In the genomic region with DNA sequence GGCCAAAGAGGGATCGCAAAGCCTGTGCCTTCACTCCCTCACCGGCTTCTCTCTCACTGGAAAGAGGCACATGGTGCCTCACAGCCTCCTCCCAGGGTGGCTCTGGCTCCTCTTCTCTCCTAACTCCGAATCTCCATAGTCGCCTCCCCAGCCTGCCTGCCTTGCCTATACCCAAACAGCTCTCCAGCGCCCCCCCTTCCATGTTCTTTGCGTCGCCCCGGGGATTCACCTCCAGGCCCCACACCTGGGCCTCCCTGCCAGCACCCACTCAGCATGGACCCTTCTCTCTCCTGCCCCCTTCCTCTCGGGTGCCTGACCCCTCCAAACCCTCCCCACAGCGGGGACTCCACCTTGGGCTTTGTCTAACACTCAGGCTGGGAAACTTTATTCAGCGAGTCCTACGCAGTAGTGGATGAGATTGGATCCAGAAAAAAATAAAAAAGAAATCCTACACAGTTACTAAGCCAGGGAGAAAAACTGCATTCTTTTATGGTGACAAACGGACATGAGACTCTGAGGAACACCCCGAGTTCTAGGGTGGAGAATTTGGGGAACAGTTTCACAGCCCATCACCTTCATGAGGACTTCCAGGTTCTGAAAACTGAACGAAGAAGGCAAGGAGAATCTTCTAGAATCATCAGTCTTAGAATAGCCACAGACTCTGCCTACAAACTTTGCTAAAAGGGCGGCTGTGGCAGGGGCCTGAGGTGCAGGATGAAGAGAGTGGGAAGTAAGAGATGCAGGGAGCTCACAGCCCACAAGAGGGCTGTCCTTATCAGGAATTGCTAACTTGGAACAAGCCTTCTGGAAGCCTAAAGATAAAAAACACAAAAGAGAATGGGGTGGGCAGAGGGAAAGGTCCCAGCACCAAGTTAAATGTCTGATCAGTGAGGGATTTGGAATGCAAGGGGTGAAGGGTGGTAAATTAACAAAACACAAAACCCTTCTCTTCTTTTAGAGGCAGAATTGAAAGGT, we compare ENCODE assay signal across 8 cellular contexts. TPM values are rescaled to one million over a fixed set of nuclear protein-coding genes. Genes with fewer than 3 reads are reported as not detected.
A peak's percentile ranks its signal among the peaks of the same experiment; 100 is the strongest.
DNase-seq lines count a peak whose midpoint lies in the region; ATAC-seq and TF ChIP-seq lines count a peak whose summit lies in the region.

No MANE protein-coding gene starts in this region.

- peak overlapping the region; percentile 68 for H3K4me2 ChIP-seq in smooth muscle cell

- no peaks in the 10 kb centered on the region for H3K36me3 ChIP-seq in smooth muscle cell (ENCODE audit: low read depth)

- no peaks in the 10 kb centered on the region for H3K27me3 Mint-ChIP-seq in activated CD8-positive, alpha-beta T cell treated with anti-CD3 and anti-CD28 coated beads, Interleukin-2, amount 10 ng/mL, durations not matched to agents 7 days and 5 days (ENCODE audit: low read depth)

- H4K20me1 ChIP-seq in smooth muscle cell (ENCODE audit: low read depth): peaks cover 4% of the 10 kb centered on the region

- H3K9me3 Mint-ChIP-seq in activated CD8-positive, alpha-beta T cell treated with anti-CD3 and anti-CD28 coated beads, Interleukin-2, amount 10 ng/mL, durations not matched to agents 7 days and 5 days (ENCODE audit: insufficient read depth): no peaks in the 10 kb centered on the region

- 0 out of 3 replicates have a peak, but pooled peaks have one; percentile 11 for TF ChIP-seq CTCF in GM12872 (IDR thresholded peaks at IDR 0.05; ENCODE audit: insufficient read depth, low read depth, low read length)
- TF ChIP-seq CTCF in RWPE1 (conservative IDR thresholded peaks at IDR 0.05; ENCODE audit: low read depth): peak; percentile 55
- peak; percentile 71 for TF ChIP-seq CTCF in fibroblast of mammary gland (conservative IDR thresholded peaks at IDR 0.05; ENCODE audit: control insufficient read depth, insufficient read depth, low read depth, low read length)
- peak; percentile 34 for TF ChIP-seq CTCF in smooth muscle cell (IDR thresholded peaks at IDR 0.05; ENCODE audit: borderline replicate concordance, insufficient read depth, poor library complexity, severe bottlenecking)

- H3K27ac ChIP-seq in RWPE1: peak overlapping the region; percentile 60
- H3K27ac ChIP-seq in smooth muscle cell (ENCODE audit: low read depth): peak overlapping the region; percentile 90

- peaks cover 23% of the 10 kb centered on the region for H3K4me1 ChIP-seq in smooth muscle cell (ENCODE audit: low read depth)

- H3K4me3 ChIP-seq in fibroblast of mammary gland (ENCODE audit: control insufficient read depth, low read depth, low read length) (no peak overlapping the region), smooth muscle cell (no peak overlapping the region)

- no peak overlapping the region for H3K27ac Mint-ChIP-seq in activated CD8-positive, alpha-beta T cell treated with anti-CD3 and anti-CD28 coated beads, Interleukin-2, amount 10 ng/mL, durations not matched to agents 7 days and 5 days

- H3K4me1 Mint-ChIP-seq in activated CD8-positive, alpha-beta T cell treated with anti-CD3 and anti-CD28 coated beads, Interleukin-2, amount 10 ng/mL, durations not matched to agents 7 days and 5 days (ENCODE audit: low read depth): peaks cover 16% of the 10 kb centered on the region

- H3K4me3 Mint-ChIP-seq in activated CD8-positive, alpha-beta T cell treated with anti-CD3 and anti-CD28 coated beads, Interleukin-2, amount 10 ng/mL, durations not matched to agents 7 days and 5 days: no peak overlapping the region

- H3F3A ChIP-seq in smooth muscle cell (ENCODE audit: low read depth): peaks cover 19% of the 10 kb centered on the region

- peaks cover 3% of the 10 kb centered on the region for H3K79me2 ChIP-seq in smooth muscle cell (ENCODE audit: low read depth)

- no peak for ATAC-seq in HG03108 (IDR thresholded peaks at IDR 0.05; ENCODE audit: unreplicated experiment)
- ATAC-seq in GM18498 (IDR thresholded peaks at IDR 0.05; ENCODE audit: unreplicated experiment): no peak
- no peak for ATAC-seq in activated CD8-positive, alpha-beta T cell treated with anti-CD3 and anti-CD28 coated beads, Interleukin-2, amount 10 ng/mL, durations not matched to agents 7 days and 5 days

- DNase-seq in RWPE1 (ENCODE audit: low spot score) (no peak), fibroblast of mammary gland (ENCODE audit: low read depth) (peak; percentile 63), smooth muscle cell (lab: John Stamatoyannopoulos, UW; ENCODE audit: unreplicated experiment) (no peak)
- no peak for DNase-seq in activated CD4-positive, alpha-beta T cell treated with anti-CD3 and anti-CD28 coated beads for 1 hour
- DNase-seq in activated CD8-positive, alpha-beta T cell treated with anti-CD3 and anti-CD28 coated beads, Interleukin-2, amount 10 ng/mL, durations not matched to agents 7 days and 5 days: no peak

- H3K9ac ChIP-seq in smooth muscle cell (ENCODE audit: low read depth): peak overlapping the region; percentile 58

- peak overlapping the region; percentile 38 for H2AFZ ChIP-seq in smooth muscle cell (ENCODE audit: low read depth)

- H3K36me3 Mint-ChIP-seq in activated CD8-positive, alpha-beta T cell treated with anti-CD3 and anti-CD28 coated beads, Interleukin-2, amount 10 ng/mL, durations not matched to agents 7 days and 5 days (ENCODE audit: low read depth): peaks cover 3% of the 10 kb centered on the region

- CTCF ChIA-PET in RWPE1 (lab: Yijun Ruan, JAX): no interaction called here
- CTCF ChIA-PET in activated CD8-positive, alpha-beta T cell treated with anti-CD3 and anti-CD28 coated beads, Interleukin-2, amount 10 ng/mL, durations not matched to agents 7 days and 5 days (lab: Charles Lee): interaction anchor here (1.3 to 7.9 kb wide), 2 partner anchors 9 to 25 kb away, joined by 5 to 138 read pairs; no protein-coding TSS in a partner anchor

- POLR2A ChIA-PET in RWPE1 (lab: Yijun Ruan, JAX; ENCODE audit: low non-redundant PET): no interaction called here
- POLR2A ChIA-PET in activated CD8-positive, alpha-beta T cell treated with anti-CD3 and anti-CD28 coated beads, Interleukin-2, amount 10 ng/mL, durations not matched to agents 7 days and 5 days (lab: Charles Lee): no interaction called here

- WGBS in smooth muscle cell (ENCODE audit: low lambda C conversion rate): 59% methylated on average over 16 of the region's 16 CpGs

- H3K9me3 ChIP-seq in smooth muscle cell (replicated peaks; ENCODE audit: low read depth): no peaks in the 10 kb centered on the region

- no peaks in the 10 kb centered on the region for H3K27me3 ChIP-seq in smooth muscle cell (ENCODE audit: low read depth)

RNA-seq across cellular contexts. Expression of a gene that starts 5.3 kb away (rescaled TPM):
- total RNA-seq in smooth muscle cell: 11.8 and 14.8 TPM in 2 replicates
- 12.5 and 15.2 TPM in 2 replicates for polyA plus RNA-seq in smooth muscle cell
- 10 to 100 TPM; 15.3 to 15.7 TPM for total RNA-seq in activated CD8-positive, alpha-beta T cell treated with anti-CD3 and anti-CD28 coated beads, Interleukin-2, amount 10 ng/mL, durations not matched to agents 7 days and 5 days

RNA-seq across cellular contexts. Expression of a gene that starts 35.3 kb away (rescaled TPM):
- total RNA-seq in smooth muscle cell: 15.2 and 17.3 TPM in 2 replicates
- polyA plus RNA-seq in smooth muscle cell: 17.6 and 26.7 TPM in 2 replicates
- total RNA-seq in activated CD8-positive, alpha-beta T cell treated with anti-CD3 and anti-CD28 coated beads, Interleukin-2, amount 10 ng/mL, durations not matched to agents 7 days and 5 days: 10 to 100 TPM; 47.3 to 49.9 TPM

Comparison
In these comparisons a context has a peak if more than half of its experiments do, and no peak if none do; other contexts are left out.
1. CTCF ChIP-seq: peak in every context shown above with its lines; median percentile 71 in fibroblast of mammary gland; 55 in RWPE1; 34 in smooth muscle cell; 11 in GM12872.